24 cellular contexts compared by ENCODE assay signal in the genomic region with DNA sequence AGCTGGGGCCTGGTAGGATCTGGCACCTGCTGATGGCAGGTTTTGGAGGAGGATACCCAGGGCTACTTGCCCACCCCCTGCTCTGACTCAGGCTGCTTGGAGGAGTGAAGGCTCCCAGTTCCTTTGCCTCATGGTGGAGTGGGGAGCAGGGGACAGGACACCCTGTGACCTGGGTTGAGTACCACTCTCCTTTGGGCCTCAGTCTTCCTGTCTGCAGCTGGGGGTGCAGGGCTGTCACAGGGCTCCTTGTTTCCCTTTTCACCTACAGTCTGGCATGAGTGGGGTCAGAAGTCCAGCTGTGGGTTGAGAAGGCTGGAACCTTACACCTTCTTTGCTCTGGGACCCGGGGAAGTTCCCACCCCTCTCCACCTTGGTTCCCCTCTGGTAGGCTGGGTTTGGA. TPM values are rescaled to one million over a fixed set of nuclear protein-coding genes. Genes with fewer than 3 reads are reported as not detected.
DNase-seq lines count a peak whose midpoint lies in the region; ATAC-seq and TF ChIP-seq lines count a peak whose summit lies in the region.
"Had no signal": no experiment of that assay in that cellular context is flagged by ENCODE, and none has a peak within 500 bp of the region (broad histone marks: within the 10 kb centered on the region; RNA-seq: fewer than 3 reads in every experiment).

No MANE protein-coding gene starts in this region.

- H3K4me1 ChIP-seq in heart right ventricle: peaks cover 49 to 84% (median 74%) of the 10 kb centered on the region in 9 donors
- H3K4me1 ChIP-seq in esophagus muscularis mucosa: peaks cover 62 to 77% (median 73%) of the 10 kb centered on the region in 4 donors
- peaks cover 43 to 61% of the 10 kb centered on the region in 2 donors for H3K4me1 ChIP-seq in neuronal stem cell (ENCODE audit: control insufficient read depth in 2 of 2, insufficient read depth in 1 of 2, low read depth in 1 of 2, low read length in 2 of 2)
- H3K4me1 ChIP-seq in upper lobe of left lung: peaks cover 68 to 94% (median 78%) of the 10 kb centered on the region in 4 donors

- peak overlapping the region; percentile 4 for H3K4ac ChIP-seq in neuronal stem cell (ENCODE audit: low read length)

- H3K27me3 ChIP-seq in heart right ventricle (no peaks in the 10 kb centered on the region), esophagus muscularis mucosa (no peaks in the 10 kb centered on the region), neuronal stem cell (ENCODE audit: control insufficient read depth in 3 of 3, insufficient read depth in 3 of 3, low read depth in 1 of 3, low read length in 3 of 3) (no peaks in the 10 kb centered on the region), upper lobe of left lung (no peaks in the 10 kb centered on the region)
- H3K27me3 ChIP-seq: body of pancreas had no signal

- no peak for ATAC-seq in heart right ventricle
- ATAC-seq in left cardiac atrium: no peak
- no peak for ATAC-seq in upper lobe of left lung (ENCODE audit: low FRiP score in 2 of 2)
- ATAC-seq in T-helper 17 cell: no peak
- ATAC-seq: body of pancreas; HCT116; stimulated activated effector memory CD8-positive, alpha-beta T cell treated with anti-CD3 and anti-CD28 coated beads, Interleukin-12 subunit alpha, Interleukin-12 subunit beta, amount 100 ng/mL, for 72 hours; T-cell had no signal

- H3K36me3 Mint-ChIP-seq in T-helper 17 cell (ENCODE audit: low read depth): no peaks in the 10 kb centered on the region
- H3K36me3 Mint-ChIP-seq: activated naive CD4-positive, alpha-beta T cell treated with anti-CD3 and anti-CD28 coated beads, Interleukin-2, amount 50 U/mL, for 24 hours; CD8-positive, alpha-beta memory T cell; stimulated activated effector memory CD8-positive, alpha-beta T cell treated with anti-CD3 and anti-CD28 coated beads, Interleukin-12 subunit alpha, Interleukin-12 subunit beta, amount 100 ng/mL, for 72 hours; T-cell had no signal

- H3K27ac ChIP-seq in heart right ventricle (peak overlapping the region; percentile 41 to 91 (median 84)), esophagus muscularis mucosa (replicated peaks in 1 of 4) (peak overlapping the region; percentile 33 to 87 (median 70)), neuronal stem cell (replicated peaks; ENCODE audit: low read length) (no peak overlapping the region), upper lobe of left lung (peak overlapping the region; percentile 74 to 95 (median 84))
- H3K27ac ChIP-seq: PC-9, VCaP had no signal

- no peak overlapping the region for H3K4me3 ChIP-seq in heart right ventricle
- no peak overlapping the region for H3K4me3 ChIP-seq in esophagus muscularis mucosa
- H3K4me3 ChIP-seq in neuronal stem cell (ENCODE audit: low read length in 2 of 2): no peak overlapping the region
- H3K4me3 ChIP-seq in upper lobe of left lung: no peak overlapping the region
- H3K4me3 ChIP-seq: body of pancreas, PC-9 had no signal

- H2AK5ac ChIP-seq in neuronal stem cell (ENCODE audit: low read depth, low read length): peak overlapping the region; percentile 94

- DNase-seq in heart right ventricle: no peak
- DNase-seq in left cardiac atrium: no peak
- DNase-seq in esophagus muscularis mucosa (ENCODE audit: extremely low spot score): no peak
- DNase-seq in neuronal stem cell (ENCODE audit: low spot score): no peak
- no peak for DNase-seq in upper lobe of left lung
- no peak for DNase-seq in NCI-H82 (lab: John Stamatoyannopoulos, UW)
- DNase-seq in dedifferentiated amniotic fluid mesenchymal stem cell (ENCODE audit: extremely low spot score): no peak
- DNase-seq in T-helper 17 cell: no peak
- DNase-seq: ACHN; activated CD4-positive, alpha-beta T cell treated with anti-CD3 and anti-CD28 coated beads, Interleukin-2, amount 50 U/mL, for 48 hours; body of pancreas; CD8-positive, alpha-beta memory T cell; NCI-H1105; NCI-H2107; PC-9; stimulated activated CD4-positive, alpha-beta T cell treated with anti-CD3 and anti-CD28 coated beads, Interleukin-12 subunit alpha, Interleukin-12 subunit beta, amount 100 ng/mL, for 4 hours; T-cell had no signal

- H3K36me3 ChIP-seq in heart right ventricle: peaks cover 0 to 12% (median 5%) of the 10 kb centered on the region in 9 donors
- H3K36me3 ChIP-seq in esophagus muscularis mucosa: peaks cover 0 to 14% (median 12%) of the 10 kb centered on the region in 4 donors
- H3K36me3 ChIP-seq in neuronal stem cell (replicated peaks in 1 of 2; ENCODE audit: control insufficient read depth in 2 of 2, insufficient read depth in 2 of 2, low read length in 2 of 2): peaks cover 0 to 15% of the 10 kb centered on the region in 2 donors
- peaks cover 0 to 13% (median 5%) of the 10 kb centered on the region in 4 donors for H3K36me3 ChIP-seq in upper lobe of left lung

- intact Hi-C loops in heart right ventricle (cut with DNase I): no loop called here
- intact Hi-C loops in left cardiac atrium (cut with DNase I): no loop called here
- intact Hi-C loops in esophagus muscularis mucosa (cut with DNase I): loop anchor here (5.0 kb wide), 1 partner anchor 48 kb away; no protein-coding TSS in a partner anchor

- H3K4me3 Mint-ChIP-seq in T-helper 17 cell: no peak overlapping the region
- H3K4me3 Mint-ChIP-seq: activated naive CD4-positive, alpha-beta T cell treated with anti-CD3 and anti-CD28 coated beads, Interleukin-2, amount 50 U/mL, for 24 hours; CD8-positive, alpha-beta memory T cell; stimulated activated effector memory CD8-positive, alpha-beta T cell treated with anti-CD3 and anti-CD28 coated beads, Interleukin-12 subunit alpha, Interleukin-12 subunit beta, amount 100 ng/mL, for 72 hours; T-cell had no signal

- 94 to 100% methylated on average over 1 of the region's 1 CpG for WGBS in heart right ventricle, 2 donors
- 90% methylated on average over 1 of the region's 1 CpG for WGBS in esophagus muscularis mucosa
- no CpG with 5 or more reads among the region's 1 CpG for WGBS in neuronal stem cell (ENCODE audit: extremely low coverage in 2 of 2, insufficient read length in 2 of 2, insufficient replicate concordance in 1 of 2), 2 donors
- WGBS in upper lobe of left lung, 2 donors: 89 to 100% methylated on average over 1 of the region's 1 CpG

- peaks cover 26% of the 10 kb centered on the region for H3K79me1 ChIP-seq in neuronal stem cell (ENCODE audit: low read depth, low read length)

- peak overlapping the region; percentile 35 for H2BK120ac ChIP-seq in neuronal stem cell (ENCODE audit: low read depth, low read length)

- no peak overlapping the region for H3K9ac ChIP-seq in neuronal stem cell (ENCODE audit: low read depth, low read length, poor library complexity)

- H3K23ac ChIP-seq in neuronal stem cell (ENCODE audit: low read depth, low read length, poor library complexity): no peak overlapping the region

- H2BK5ac ChIP-seq in neuronal stem cell (ENCODE audit: low read length): peak overlapping the region; percentile 95

- H4K8ac ChIP-seq in neuronal stem cell (ENCODE audit: low read depth, low read length): no peak overlapping the region

- H3K4me2 ChIP-seq in neuronal stem cell (ENCODE audit: insufficient read depth, low read length, poor library complexity, severe bottlenecking): no peak overlapping the region
- H3K4me2 ChIP-seq: PC-9 had no signal

- H2AFZ ChIP-seq in neuronal stem cell (ENCODE audit: low read length): no peak overlapping the region
- H2AFZ ChIP-seq: PC-9 had no signal

- TF ChIP-seq CTCF in heart right ventricle (IDR thresholded peaks at IDR 0.05) (no peak), esophagus muscularis mucosa (IDR thresholded peaks at IDR 0.05) (no peak), upper lobe of left lung (IDR thresholded peaks at IDR 0.05) (no peak)

- peak overlapping the region; percentile 48 for H2BK12ac ChIP-seq in neuronal stem cell (ENCODE audit: low read length)

- peak overlapping the region; percentile 84 for H3K18ac ChIP-seq in neuronal stem cell (ENCODE audit: low read length)

- H3K14ac ChIP-seq in neuronal stem cell (ENCODE audit: low read length): no peak overlapping the region

- H3K27me3 Mint-ChIP-seq in T-helper 17 cell: peaks cover 4% of the 10 kb centered on the region
- H3K27me3 Mint-ChIP-seq: activated naive CD4-positive, alpha-beta T cell treated with anti-CD3 and anti-CD28 coated beads, Interleukin-2, amount 50 U/mL, for 24 hours; T-cell had no signal

- no peak overlapping the region for H4K91ac ChIP-seq in neuronal stem cell (ENCODE audit: low read depth, low read length, poor library complexity)

- no peaks in the 10 kb centered on the region for H3K9me3 ChIP-seq in heart right ventricle
- H3K9me3 ChIP-seq in esophagus muscularis mucosa: no peaks in the 10 kb centered on the region
- H3K9me3 ChIP-seq in neuronal stem cell (replicated peaks in 1 of 2; ENCODE audit: control insufficient read depth in 2 of 2, insufficient read depth in 1 of 2, low read depth in 1 of 2, low read length in 2 of 2): no peaks in the 10 kb centered on the region
- no peaks in the 10 kb centered on the region for H3K9me3 ChIP-seq in upper lobe of left lung
- no peaks in the 10 kb centered on the region for H3K9me3 ChIP-seq in T-helper 17 cell (ENCODE audit: control insufficient read depth, low read length, poor library complexity, severe bottlenecking)
- H3K9me3 ChIP-seq: body of pancreas had no signal

- peaks cover 2% of the 10 kb centered on the region for H3K4me1 Mint-ChIP-seq in T-helper 17 cell
- H3K4me1 Mint-ChIP-seq: activated naive CD4-positive, alpha-beta T cell treated with anti-CD3 and anti-CD28 coated beads, Interleukin-2, amount 50 U/mL, for 24 hours had no signal

- TF ChIP-seq POLR2A in esophagus muscularis mucosa (IDR thresholded peaks at IDR 0.05; ENCODE audit: low read depth): no peak
- no peak for TF ChIP-seq POLR2A in upper lobe of left lung (IDR thresholded peaks at IDR 0.05)

- no peak overlapping the region for H3K27ac Mint-ChIP-seq in T-helper 17 cell
- H3K27ac Mint-ChIP-seq: activated naive CD4-positive, alpha-beta T cell treated with anti-CD3 and anti-CD28 coated beads, Interleukin-2, amount 50 U/mL, for 24 hours; CD8-positive, alpha-beta memory T cell; stimulated activated effector memory CD8-positive, alpha-beta T cell treated with anti-CD3 and anti-CD28 coated beads, Interleukin-12 subunit alpha, Interleukin-12 subunit beta, amount 100 ng/mL, for 72 hours; T-cell had no signal

- peak overlapping the region; percentile 19 for H2BK15ac ChIP-seq in neuronal stem cell (ENCODE audit: low read length)

- no peak for TF ChIP-seq EP300 in esophagus muscularis mucosa (IDR thresholded peaks at IDR 0.05)
- no peak for TF ChIP-seq EP300 in upper lobe of left lung (IDR thresholded peaks at IDR 0.05)

RNA-seq across cellular contexts. Expression of gene SEMA3F, which starts 14.7 kb away (rescaled TPM):
- total RNA-seq in heart right ventricle (10 to 100 TPM in 5 of 10 donors, 1 to 10 TPM in 5; 5.1 to 37.2 (median 10.2) TPM), left cardiac atrium (10 to 100 TPM; 12.5 to 24.0 TPM), esophagus muscularis mucosa (10 to 100 TPM; 11.9 to 46.5 (median 23.3) TPM), upper lobe of left lung (10 to 100 TPM in 5 of 6 donors, 1 to 10 TPM in 1; 4.2 to 76.0 (median 27.5) TPM), T-helper 17 cell (under 1 TPM in 1 of 2 donors, not detected in 1; 0.18 TPM)
- polyA plus RNA-seq in heart right ventricle: 10 to 100 TPM; 15.1 to 21.3 TPM
- 68.0 TPM for polyA plus RNA-seq in neuronal stem cell (2013, experiment 1 of 2)
- 67.2 TPM for polyA plus RNA-seq in neuronal stem cell (2013, experiment 2 of 2)
- total RNA-seq: CD8-positive, alpha-beta memory T cell had no signal
- polyA plus RNA-seq: CD8-positive, alpha-beta memory T cell had no signal

RNA-seq across cellular contexts. Expression of gene GNAT1, which starts 21.6 kb away (rescaled TPM):
- total RNA-seq in heart right ventricle (not detected), left cardiac atrium (not detected), esophagus muscularis mucosa (not detected), upper lobe of left lung (under 1 TPM in 2 of 6 donors, not detected in 4; 0.10 to 0.40 TPM), T-helper 17 cell (under 1 TPM in 1 of 2 donors, not detected in 1; 0.10 TPM)
- not detected for polyA plus RNA-seq in heart right ventricle
- polyA plus RNA-seq in neuronal stem cell (2013, experiment 1 of 2): 0.03 TPM
- 0.04 TPM for polyA plus RNA-seq in neuronal stem cell (2013, experiment 2 of 2)
- total RNA-seq: body of pancreas; CD8-positive, alpha-beta memory T cell; dermis microvascular lymphatic vessel endothelial cell; fibroblast of lung; PC-9; urinary bladder had no signal
- polyA plus RNA-seq: CD8-positive, alpha-beta memory T cell; fibroblast of lung; urinary bladder had no signal

RNA-seq across cellular contexts. Expression of gene SLC38A3, which starts 35.2 kb away (rescaled TPM):
- total RNA-seq in heart right ventricle: 10 to 100 TPM in 7 of 10 donors, 1 to 10 TPM in 3; 6.2 to 16.4 (median 11.2) TPM
- polyA plus RNA-seq in heart right ventricle: 10 to 100 TPM in 1 of 2 donors, 1 to 10 TPM in 1; 1.4 to 11.8 TPM
- total RNA-seq in left cardiac atrium: 1 to 10 TPM; 5.2 to 7.7 TPM
- under 1 TPM in 2 of 4 donors, not detected in 2; 0.11 to 0.39 TPM for total RNA-seq in esophagus muscularis mucosa
- polyA plus RNA-seq in neuronal stem cell (2013, experiment 1 of 2): 3.5 TPM
- 3.2 TPM for polyA plus RNA-seq in neuronal stem cell (2013, experiment 2 of 2)
- total RNA-seq in upper lobe of left lung: under 1 TPM in 2 of 6 donors, not detected in 4; 0.15 to 0.17 TPM
- under 1 TPM in 1 of 2 donors, not detected in 1; 0.78 TPM for total RNA-seq in T-helper 17 cell
- total RNA-seq: CD8-positive, alpha-beta memory T cell; fibroblast of lung had no signal
- polyA plus RNA-seq: CD8-positive, alpha-beta memory T cell had no signal

Comparison
In these comparisons a context has a peak if more than half of its experiments do, and no peak if none do; other contexts are left out.
1. RNA of gene SEMA3F, which starts 14.7 kb away (total RNA-seq): 11.9 to 46.5 TPM in esophagus muscularis mucosa, 4.2 to 76.0 TPM in upper lobe of left lung, 12.5 to 24.0 TPM in left cardiac atrium and 5.1 to 37.2 TPM in heart right ventricle; 0.18 TPM in T-helper 17 cell; every median in the first group is over 4 times any median in the second.